Comparison of ENCODE assay signal across 2 cellular contexts in the genomic region with DNA sequence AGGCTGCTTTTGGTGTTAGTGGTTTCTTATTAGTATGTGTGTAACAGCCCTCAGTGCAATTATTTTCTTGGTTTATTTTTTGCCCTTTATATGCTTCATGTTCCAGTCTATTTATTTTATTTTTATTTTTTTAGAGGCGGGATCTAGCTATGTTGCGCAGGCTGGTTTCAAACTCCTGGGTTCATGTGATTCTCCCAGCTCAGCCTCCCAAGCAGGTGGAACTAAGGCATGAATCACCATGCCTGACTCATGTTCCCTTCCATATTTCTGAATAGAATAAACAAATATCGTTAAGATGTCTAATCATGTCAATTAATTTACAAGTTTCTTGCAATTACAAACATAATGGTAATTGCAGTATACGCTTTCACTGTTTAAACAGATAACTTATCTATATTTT.
TF ChIP-seq lines count a peak whose summit lies in the region.

No MANE protein-coding gene starts in this region.

TF ChIP-seq in IMR-90, 13 proteins besides CTCF, POLR2A, EP300 and RAD21:
- TF ChIP-seq CEBPB (IDR thresholded peaks at IDR 0.05; ENCODE audit: low read depth, low read length): no peak
- no peak for TF ChIP-seq SMC3 (IDR thresholded peaks at IDR 0.05; ENCODE audit: low read depth, low read length)
- TF ChIP-seq RCOR1 (IDR thresholded peaks at IDR 0.05; ENCODE audit: insufficient replicate concordance, low read length): no peak
- no peak for TF ChIP-seq MAZ (IDR thresholded peaks at IDR 0.05; ENCODE audit: borderline replicate concordance, low read depth, low read length)
- TF ChIP-seq, protein P1, sequence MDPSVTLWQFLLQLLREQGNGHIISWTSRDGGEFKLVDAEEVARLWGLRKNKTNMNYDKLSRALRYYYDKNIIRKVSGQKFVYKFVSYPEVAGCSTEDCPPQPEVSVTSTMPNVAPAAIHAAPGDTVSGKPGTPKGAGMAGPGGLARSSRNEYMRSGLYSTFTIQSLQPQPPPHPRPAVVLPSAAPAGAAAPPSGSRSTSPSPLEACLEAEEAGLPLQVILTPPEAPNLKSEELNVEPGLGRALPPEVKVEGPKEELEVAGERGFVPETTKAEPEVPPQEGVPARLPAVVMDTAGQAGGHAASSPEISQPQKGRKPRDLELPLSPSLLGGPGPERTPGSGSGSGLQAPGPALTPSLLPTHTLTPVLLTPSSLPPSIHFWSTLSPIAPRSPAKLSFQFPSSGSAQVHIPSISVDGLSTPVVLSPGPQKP (IDR thresholded peaks at IDR 0.05; ENCODE audit: borderline replicate concordance, low read depth, low read length): no peak
- TF ChIP-seq FOS (IDR thresholded peaks at IDR 0.05; ENCODE audit: low read depth, low read length): no peak

TF ChIP-seq in endothelial cell of umbilical vein, 7 proteins besides CTCF, POLR2A, EP300 and RAD21:
- peak; percentile 27 for TF ChIP-seq JUN (IDR thresholded peaks at IDR 0.05; ENCODE audit: borderline replicate concordance, insufficient read depth, insufficient read length, low read depth)
- TF ChIP-seq POLR2AphosphoS5 (IDR thresholded peaks at IDR 0.05; ENCODE audit: insufficient read depth, low read depth, low read length): no peak
- TF ChIP-seq MYC (IDR thresholded peaks at IDR 0.05; ENCODE audit: low read depth, low read length): no peak
- peak; percentile 60 for TF ChIP-seq FOS (IDR thresholded peaks at IDR 0.05; ENCODE audit: borderline replicate concordance, insufficient read depth, low read length)
- TF ChIP-seq, protein P2, sequence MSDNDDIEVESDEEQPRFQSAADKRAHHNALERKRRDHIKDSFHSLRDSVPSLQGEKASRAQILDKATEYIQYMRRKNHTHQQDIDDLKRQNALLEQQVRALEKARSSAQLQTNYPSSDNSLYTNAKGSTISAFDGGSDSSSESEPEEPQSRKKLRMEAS (IDR thresholded peaks at IDR 0.05; ENCODE audit: insufficient read depth, insufficient read length): no peak
